ENCODE assay signal across 1 cellular context in the genomic region with DNA sequence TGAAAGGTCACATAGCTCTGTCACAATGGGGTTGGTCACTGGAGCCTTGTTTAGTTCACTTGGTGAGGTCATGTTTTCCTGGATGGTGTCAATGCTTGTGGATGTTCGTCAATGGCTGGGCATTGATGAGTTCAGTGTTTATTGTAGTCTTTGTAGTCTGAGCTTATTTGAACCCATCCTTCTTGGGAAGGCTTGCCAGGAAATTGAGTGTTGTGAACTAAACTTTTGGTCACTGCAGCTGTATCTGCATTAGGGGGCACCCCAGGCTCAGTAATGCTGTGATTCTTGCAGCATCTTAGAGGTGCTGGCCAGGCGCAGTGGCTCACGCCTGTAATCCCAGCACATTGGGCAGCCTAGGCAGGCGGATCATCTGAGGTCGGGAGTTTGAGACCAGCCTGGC.
TF ChIP-seq lines count a peak whose summit lies in the region.

No MANE protein-coding gene starts in this region.

TF ChIP-seq in liver, 16 proteins besides CTCF, POLR2A, EP300 and RAD21:
- TF ChIP-seq, protein P1, sequence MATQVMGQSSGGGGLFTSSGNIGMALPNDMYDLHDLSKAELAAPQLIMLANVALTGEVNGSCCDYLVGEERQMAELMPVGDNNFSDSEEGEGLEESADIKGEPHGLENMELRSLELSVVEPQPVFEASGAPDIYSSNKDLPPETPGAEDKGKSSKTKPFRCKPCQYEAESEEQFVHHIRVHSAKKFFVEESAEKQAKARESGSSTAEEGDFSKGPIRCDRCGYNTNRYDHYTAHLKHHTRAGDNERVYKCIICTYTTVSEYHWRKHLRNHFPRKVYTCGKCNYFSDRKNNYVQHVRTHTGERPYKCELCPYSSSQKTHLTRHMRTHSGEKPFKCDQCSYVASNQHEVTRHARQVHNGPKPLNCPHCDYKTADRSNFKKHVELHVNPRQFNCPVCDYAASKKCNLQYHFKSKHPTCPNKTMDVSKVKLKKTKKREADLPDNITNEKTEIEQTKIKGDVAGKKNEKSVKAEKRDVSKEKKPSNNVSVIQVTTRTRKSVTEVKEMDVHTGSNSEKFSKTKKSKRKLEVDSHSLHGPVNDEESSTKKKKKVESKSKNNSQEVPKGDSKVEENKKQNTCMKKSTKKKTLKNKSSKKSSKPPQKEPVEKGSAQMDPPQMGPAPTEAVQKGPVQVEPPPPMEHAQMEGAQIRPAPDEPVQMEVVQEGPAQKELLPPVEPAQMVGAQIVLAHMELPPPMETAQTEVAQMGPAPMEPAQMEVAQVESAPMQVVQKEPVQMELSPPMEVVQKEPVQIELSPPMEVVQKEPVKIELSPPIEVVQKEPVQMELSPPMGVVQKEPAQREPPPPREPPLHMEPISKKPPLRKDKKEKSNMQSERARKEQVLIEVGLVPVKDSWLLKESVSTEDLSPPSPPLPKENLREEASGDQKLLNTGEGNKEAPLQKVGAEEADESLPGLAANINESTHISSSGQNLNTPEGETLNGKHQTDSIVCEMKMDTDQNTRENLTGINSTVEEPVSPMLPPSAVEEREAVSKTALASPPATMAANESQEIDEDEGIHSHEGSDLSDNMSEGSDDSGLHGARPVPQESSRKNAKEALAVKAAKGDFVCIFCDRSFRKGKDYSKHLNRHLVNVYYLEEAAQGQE (IDR thresholded peaks at IDR 0.05): no peak
- TF ChIP-seq RXRA (IDR thresholded peaks at IDR 0.05): no peak
- no peak for TF ChIP-seq YY1 (IDR thresholded peaks at IDR 0.05)
- TF ChIP-seq GABPA (IDR thresholded peaks at IDR 0.05 in 1 of 2, conservative IDR thresholded peaks at IDR 0.05 in 1 of 2): no peak
- TF ChIP-seq JUND (IDR thresholded peaks at IDR 0.05): no peak
